In the genomic region with DNA sequence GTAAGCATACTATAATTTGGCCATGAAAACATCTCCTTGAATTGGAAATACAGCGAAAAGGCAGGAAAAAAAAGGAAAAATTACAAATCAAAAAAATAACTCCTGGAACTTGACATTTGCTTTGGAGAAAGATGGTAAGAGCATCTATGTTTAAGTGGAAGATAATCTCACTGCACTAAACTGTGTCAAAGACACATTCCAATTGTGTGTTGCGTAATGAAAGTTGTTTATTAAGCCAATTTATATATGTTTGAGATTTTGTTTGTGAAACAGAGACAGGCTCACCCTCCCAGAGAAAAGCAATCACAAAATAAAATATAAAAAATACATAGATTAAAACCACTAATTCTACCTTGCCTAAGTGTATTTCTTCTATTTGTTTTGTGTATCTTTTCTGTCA, we compare ENCODE assay signal across 7 cellular contexts.
"Had no signal": no experiment of that assay in that cellular context is flagged by ENCODE, and none has a peak within 500 bp of the region (broad histone marks: within the 10 kb centered on the region; RNA-seq: fewer than 3 reads in every experiment).

No MANE protein-coding gene starts in this region.

- ATAC-seq: GM12878 had no signal

- FAIRE-seq: GM12878, GM12891, GM12892, GM18507, GM19239 had no signal

- H3K4me3 ChIP-seq: GM12878 had no signal

- DNase-seq: GDM1, GF-D8 had no signal
